ENCODE assay signal across 10 cellular contexts in the genomic region with DNA sequence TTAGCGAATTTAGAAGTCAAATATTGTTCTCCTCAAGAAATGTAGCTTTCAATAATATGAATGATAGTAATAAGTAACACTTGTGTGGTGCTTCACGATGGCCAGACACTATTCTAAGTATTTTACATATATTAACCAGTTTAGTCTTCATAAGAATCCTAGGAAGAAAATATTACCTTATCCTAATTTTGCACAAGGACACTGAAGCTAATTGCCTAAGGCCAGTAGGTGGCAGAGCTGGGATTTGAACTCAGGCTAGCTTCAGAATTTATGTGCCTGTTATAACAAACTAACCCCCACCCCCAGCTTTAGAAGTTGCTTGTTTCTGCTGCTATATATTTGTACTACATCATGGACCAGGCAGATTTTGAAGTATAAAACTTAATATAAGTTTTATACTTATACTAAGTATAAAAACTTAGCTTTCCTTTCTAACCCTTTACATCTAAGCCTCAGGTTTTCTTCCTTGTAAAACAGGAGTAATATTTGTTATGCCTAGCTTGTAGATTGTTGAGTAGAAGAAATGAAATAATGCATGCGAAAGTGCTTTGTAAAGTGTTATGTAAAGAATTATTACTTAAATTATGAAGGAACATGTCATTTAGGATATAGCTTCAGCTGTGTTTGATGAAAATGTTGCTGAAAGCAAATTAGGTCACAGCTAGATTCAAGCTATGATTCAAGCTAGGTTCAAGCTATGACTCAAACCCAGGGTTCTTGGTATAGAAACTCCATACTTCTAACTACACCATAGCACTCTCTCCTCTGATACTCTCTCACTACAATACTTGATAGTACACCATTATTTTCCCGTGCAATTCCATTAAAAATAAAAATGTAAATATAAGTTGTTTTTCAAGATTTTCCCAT. TPM values are rescaled to one million over a fixed set of nuclear protein-coding genes. Genes with fewer than 3 reads are reported as not detected.
A peak's percentile ranks its signal among the peaks of the same experiment; 100 is the strongest.
DNase-seq lines count a peak whose midpoint lies in the region; ATAC-seq and TF ChIP-seq lines count a peak whose summit lies in the region.
"Had no signal": no experiment of that assay in that cellular context is flagged by ENCODE, and none has a peak within 500 bp of the region (broad histone marks: within the 10 kb centered on the region; RNA-seq: fewer than 3 reads in every experiment).

No MANE protein-coding gene starts in this region.

- H3K4me3 Mint-ChIP-seq in type B pancreatic cell, result no peak overlapping the region
- H3K4me3 Mint-ChIP-seq: T-cell had no signal

- no peak overlapping the region for H3K4me3 ChIP-seq in HEK293 (ENCODE audit: low read depth, low read length)
- no peak overlapping the region for H3K4me3 ChIP-seq in SK-N-MC

- no peaks in the 10 kb centered on the region for H3K27me3 ChIP-seq in foreskin keratinocyte

- peak; percentile 4 for ATAC-seq in foreskin keratinocyte
- no peak for ATAC-seq in GM19328 (IDR thresholded peaks at IDR 0.05; ENCODE audit: unreplicated experiment)
- ATAC-seq: T-cell had no signal

- POLR2A ChIA-PET in HEK293 (lab: Yijun Ruan, JAX), result no interaction called here

- H3K36me3 ChIP-seq in HEK293 (ENCODE audit: control insufficient read depth in 2 of 2, insufficient read depth in 1 of 2, low read length in 2 of 2) (no peaks in the 10 kb centered on the region), SK-N-MC (ENCODE audit: insufficient read depth, low read length) (no peaks in the 10 kb centered on the region)

- TF ChIP-seq CTCF in HEK293 (tag by site-specific recombination; IDR thresholded peaks at IDR 0.05), result no peak
- TF ChIP-seq CTCF in foreskin keratinocyte (conservative IDR thresholded peaks at IDR 0.05), result peak; percentile 81
- peak; percentile 67 for TF ChIP-seq CTCF in type B pancreatic cell (conservative IDR thresholded peaks at IDR 0.05)

- peaks cover 10% of the 10 kb centered on the region for H3K27me3 Mint-ChIP-seq in type B pancreatic cell

- DNase-seq in COLO829 (ENCODE audit: low spot score) (peak; percentile 38), SK-N-MC (ENCODE audit: low read depth, low spot score) (no peak), foreskin keratinocyte (peak; percentile 32 to 57), type B pancreatic cell (ENCODE audit: extremely low spot score, unreplicated experiment) (no peak), foreskin melanocyte (no peak)
- no peak for DNase-seq in activated CD4-positive, alpha-beta T cell treated with anti-CD3 and anti-CD28 coated beads for 4 hours

- peak overlapping the region; percentile 5 for H3K9ac ChIP-seq in SK-N-MC (ENCODE audit: insufficient read length)

- H3K36me3 Mint-ChIP-seq in type B pancreatic cell, result no peaks in the 10 kb centered on the region
- H3K36me3 Mint-ChIP-seq: T-cell had no signal

- H3K27ac ChIP-seq in HEK293 (ENCODE audit: extremely low read depth, low read depth, low read length) (no peak overlapping the region), SK-N-MC (no peak overlapping the region), foreskin keratinocyte (no peak overlapping the region)

- H3K27ac Mint-ChIP-seq in type B pancreatic cell, result peak overlapping the region; percentile 79
- H3K27ac Mint-ChIP-seq: T-cell had no signal

- H3K4me1 Mint-ChIP-seq in type B pancreatic cell (ENCODE audit: unreplicated experiment), result peaks cover 12% of the 10 kb centered on the region

- no peaks in the 10 kb centered on the region for H3K9me3 Mint-ChIP-seq in type B pancreatic cell
- H3K9me3 Mint-ChIP-seq: T-cell had no signal

- H3K4me1 ChIP-seq in HEK293 (ENCODE audit: control insufficient read depth, insufficient read depth, low read length) (no peaks in the 10 kb centered on the region), foreskin keratinocyte (peaks cover 4% of the 10 kb centered on the region)

- H3K9me3 ChIP-seq in HEK293 (ENCODE audit: control insufficient read depth, insufficient read depth, low read depth, low read length) (no peaks in the 10 kb centered on the region), SK-N-MC (ENCODE audit: low read depth, low read length) (no peaks in the 10 kb centered on the region)

- CTCF ChIA-PET in HEK293 (lab: Yijun Ruan, JAX), result interaction anchor here (0.5 to 2.2 kb wide), 22 partner anchors 11 to 934 kb away, joined by 3 to 24 read pairs (median 4); no protein-coding TSS in a partner anchor

TF ChIP-seq in HEK293, 187 proteins besides CTCF, POLR2A, EP300 and RAD21:
- TF ChIP-seq BCL11A (tag by site-specific recombination; IDR thresholded peaks at IDR 0.05; ENCODE audit: low read depth) (no peak), ZNF654 (tag by site-specific recombination; IDR thresholded peaks at IDR 0.05; ENCODE audit: low read depth) (peak; percentile 68), ZNF2 (tag by site-specific recombination; IDR thresholded peaks at IDR 0.05) (peak; percentile 52; the same call in 1 of the 2 replicates)

RNA-seq across cellular contexts. Expression of a gene that starts 4.2 kb away (rescaled TPM):
- total RNA-seq in foreskin keratinocyte, result 20.0 and 20.8 TPM in 2 replicates
- 7.6 and 9.2 TPM in 2 replicates for polyA plus RNA-seq in foreskin keratinocyte
- total RNA-seq in type B pancreatic cell (ENCODE audit: low replicate concordance), result 15.1 and 39.7 TPM in 2 replicates
- total RNA-seq: pulmonary artery endothelial cell had no signal

Comparison
In these comparisons a context has a peak if more than half of its experiments do, and no peak if none do; other contexts are left out.
1. DNase-seq: peak in COLO829 (single experiment) and foreskin keratinocyte (2 of 2); none in SK-N-MC (single experiment), type B pancreatic cell (single experiment), foreskin melanocyte (single experiment) and activated CD4-positive, alpha-beta T cell treated with anti-CD3 and anti-CD28 coated beads for 4 hours (0 of 2).